8 cellular contexts compared by ENCODE assay signal in genomic region chr22:43883012-43883661, GRCh38. TPM values are rescaled to one million over a fixed set of nuclear protein-coding genes. Genes with fewer than 3 reads are reported as not detected.
DNase-seq lines count a peak whose midpoint lies in the region; ATAC-seq and TF ChIP-seq lines count a peak whose summit lies in the region.

No MANE protein-coding gene starts in this region.

- DNase-seq in GF-D8 (lab: John Stamatoyannopoulos, UW) (peak; percentile 23), NCI-H146 (lab: John Stamatoyannopoulos, UW) (peak; percentile 75), T-helper 17 cell (peak in 1 of 3 donors; percentile 38), left kidney (ENCODE audit: low read depth, low spot score) (peak; percentile 88)
- peak; percentile 31 for DNase-seq in stimulated activated naive B cell treated with anti-CD40 and anti-IgM and Interleukin-4, amounts not matched to agents 10 μg/mL and 1 μg/mL and 100 μg/mL, for 72 hours

- peak; percentile 66 for ATAC-seq in T-helper 17 cell
- peak; percentile 81 to 84 for ATAC-seq in stimulated activated naive B cell treated with anti-CD40 and anti-IgM and Interleukin-4, amounts not matched to agents 10 μg/mL and 1 μg/mL and 100 μg/mL, for 72 hours (replicated peaks)
- ATAC-seq in HG03108 (IDR thresholded peaks at IDR 0.05; ENCODE audit: unreplicated experiment) = no peak

- no peak overlapping the region for H3K27ac ChIP-seq in 22Rv1

- H3K9me3 ChIP-seq in T-helper 17 cell (ENCODE audit: control insufficient read depth, low read length, poor library complexity, severe bottlenecking) = no peaks in the 10 kb centered on the region

- TF ChIP-seq CTCF in 22Rv1 (IDR thresholded peaks at IDR 0.05) = peak; percentile 92
- peak; percentile 42 to 81 for TF ChIP-seq CTCF in brain (conservative IDR thresholded peaks at IDR 0.05)

- H3K4me3 Mint-ChIP-seq in T-helper 17 cell (peak overlapping the region; percentile 13), brain (no peak overlapping the region)
- no peak overlapping the region for H3K4me3 Mint-ChIP-seq in stimulated activated naive B cell treated with anti-CD40 and anti-IgM and Interleukin-4, amounts not matched to agents 10 μg/mL and 1 μg/mL and 100 μg/mL, for 72 hours

- no peak overlapping the region for H3K27ac Mint-ChIP-seq in T-helper 17 cell
- peak overlapping the region in 1 of 5 experiments; percentile 32 for H3K27ac Mint-ChIP-seq in brain
- H3K27ac Mint-ChIP-seq in stimulated activated naive B cell treated with anti-CD40 and anti-IgM and Interleukin-4, amounts not matched to agents 10 μg/mL and 1 μg/mL and 100 μg/mL, for 72 hours = no peak overlapping the region

- H3K4me1 Mint-ChIP-seq in T-helper 17 cell = peaks cover 10% of the 10 kb centered on the region
- peaks cover 5% of the 10 kb centered on the region for H3K4me1 Mint-ChIP-seq in brain
- peaks cover 4% of the 10 kb centered on the region in 2 donors for H3K4me1 Mint-ChIP-seq in stimulated activated naive B cell treated with anti-CD40 and anti-IgM and Interleukin-4, amounts not matched to agents 10 μg/mL and 1 μg/mL and 100 μg/mL, for 72 hours

- peaks cover 0 to 12% (median 0%) of the 10 kb centered on the region in 5 experiments for H3K9me3 Mint-ChIP-seq in brain
- peaks cover 0 to 1% of the 10 kb centered on the region in 2 donors for H3K9me3 Mint-ChIP-seq in stimulated activated naive B cell treated with anti-CD40 and anti-IgM and Interleukin-4, amounts not matched to agents 10 μg/mL and 1 μg/mL and 100 μg/mL, for 72 hours

- peaks cover 64% of the 10 kb centered on the region for H3K27me3 Mint-ChIP-seq in T-helper 17 cell
- peaks cover 16% of the 10 kb centered on the region for H3K27me3 Mint-ChIP-seq in brain
- peaks cover 43 to 56% of the 10 kb centered on the region in 2 donors for H3K27me3 Mint-ChIP-seq in stimulated activated naive B cell treated with anti-CD40 and anti-IgM and Interleukin-4, amounts not matched to agents 10 μg/mL and 1 μg/mL and 100 μg/mL, for 72 hours

- H3K36me3 Mint-ChIP-seq in T-helper 17 cell (ENCODE audit: low read depth) (peaks cover 4% of the 10 kb centered on the region), brain (no peaks in the 10 kb centered on the region)
- H3K36me3 Mint-ChIP-seq in stimulated activated naive B cell treated with anti-CD40 and anti-IgM and Interleukin-4, amounts not matched to agents 10 μg/mL and 1 μg/mL and 100 μg/mL, for 72 hours = no peaks in the 10 kb centered on the region

RNA-seq across cellular contexts. Expression of gene PNPLA5, which starts 8.7 kb away (rescaled TPM):
- not detected for total RNA-seq in T-helper 17 cell
- 0.24 TPM for polyA plus RNA-seq in brain (ENCODE audit: insufficient read depth, low read depth, low replicate concordance)

RNA-seq across cellular contexts. Expression of gene SULT4A1, which starts 20.8 kb away (rescaled TPM):
- total RNA-seq in T-helper 17 cell = not detected
- 41.8 TPM for polyA plus RNA-seq in brain (ENCODE audit: insufficient read depth, low read depth, low replicate concordance)

RNA-seq across cellular contexts. Expression of gene PNPLA3, which starts 40.5 kb away (rescaled TPM):
- total RNA-seq in T-helper 17 cell = not detected
- polyA plus RNA-seq in brain (ENCODE audit: insufficient read depth, low read depth, low replicate concordance) = 4.8 TPM
